8 cellular contexts compared by ENCODE assay signal in genomic region chr2:68251187-68251854, GRCh38. TPM values are rescaled to one million over a fixed set of nuclear protein-coding genes. Genes with fewer than 3 reads are reported as not detected.
A peak's percentile ranks its signal among the peaks of the same experiment; 100 is the strongest.
DNase-seq lines count a peak whose midpoint lies in the region; ATAC-seq and TF ChIP-seq lines count a peak whose summit lies in the region.

No MANE protein-coding gene starts in this region.

- no peaks in the 10 kb centered on the region for H3K27me3 ChIP-seq in HAP-1 (ENCODE audit: low read depth)
- no peaks in the 10 kb centered on the region for H3K27me3 ChIP-seq in MG63
- H3K27me3 ChIP-seq in foreskin keratinocyte, result no peaks in the 10 kb centered on the region
- H3K27me3 ChIP-seq in neutrophil, result no peaks in the 10 kb centered on the region
- H3K27me3 ChIP-seq in suprapubic skin, result no peaks in the 10 kb centered on the region

- H3K36me3 ChIP-seq in HAP-1 (replicated peaks) (peaks cover 8% of the 10 kb centered on the region), MG63 (peaks cover 25% of the 10 kb centered on the region), neutrophil (no peaks in the 10 kb centered on the region), suprapubic skin (no peaks in the 10 kb centered on the region)

- in situ Hi-C loops in G401 (cut with HindIII; ENCODE audit: low sequenced_read_pairs) (no loop called here), HAP-1 (cut with MboI; ENCODE audit: low sequenced_read_pairs) (no loop called here)

- peak; percentile 62 for ATAC-seq in foreskin keratinocyte

- TF ChIP-seq POLR2A in suprapubic skin (IDR thresholded peaks at IDR 0.05), result no peak

- TF ChIP-seq CTCF in foreskin keratinocyte (conservative IDR thresholded peaks at IDR 0.05) (peak; percentile 80), neutrophil (IDR thresholded peaks at IDR 0.05) (peak; percentile 74), suprapubic skin (IDR thresholded peaks at IDR 0.05) (peak; percentile 71 to 74)

- DNase-seq in G401 (ENCODE audit: low spot score), result peak; percentile 85
- peak; percentile 82 to 85 for DNase-seq in HAP-1 (ENCODE audit: low spot score in 2 of 2)
- DNase-seq in MG63, result peak; percentile 75
- DNase-seq in SHP77 treated with DMSO at 0.1 percent for 48 hours (lab: John Stamatoyannopoulos, UW), result peak; percentile 59
- DNase-seq in activated gamma-delta T cell treated with anti-CD3 and anti-CD28 coated beads, Interleukin-2, amount 50 U/mL, for 16 hours (ENCODE audit: low read depth), result peak; percentile 59
- DNase-seq in foreskin keratinocyte, result peak; percentile 60 to 80
- DNase-seq in suprapubic skin (ENCODE audit: low spot score in 2 of 2), result peak; percentile 81 to 85

- H3K4me3 ChIP-seq in HAP-1 (peak overlapping the region; percentile 58), MG63 (peak overlapping the region; percentile 92), neutrophil (ENCODE audit: low read depth in 1 of 2, low read length in 1 of 2) (peak overlapping the region; percentile 74 to 87), suprapubic skin (peak overlapping the region; percentile 82)

- H3K27ac ChIP-seq in foreskin keratinocyte, result peak overlapping the region; percentile 87
- peak overlapping the region; percentile 99 for H3K27ac ChIP-seq in neutrophil
- peak overlapping the region; percentile 99 for H3K27ac ChIP-seq in suprapubic skin

- H3K4me1 ChIP-seq in HAP-1, result peaks cover 46% of the 10 kb centered on the region
- H3K4me1 ChIP-seq in foreskin keratinocyte, result peaks cover 18% of the 10 kb centered on the region
- H3K4me1 ChIP-seq in neutrophil (ENCODE audit: control insufficient read depth in 1 of 2, insufficient read depth in 1 of 2, low read depth in 1 of 2, low read length in 1 of 2), result peaks cover 67 to 73% of the 10 kb centered on the region in 2 experiments
- H3K4me1 ChIP-seq in suprapubic skin, result peaks cover 69% of the 10 kb centered on the region

- under 1% methylated on average over 30 of the region's 41 CpGs for WGBS in suprapubic skin

- H3K9me3 ChIP-seq in HAP-1, result no peaks in the 10 kb centered on the region
- H3K9me3 ChIP-seq in MG63, result no peaks in the 10 kb centered on the region
- no peaks in the 10 kb centered on the region for H3K9me3 ChIP-seq in neutrophil
- H3K9me3 ChIP-seq in suprapubic skin, result no peaks in the 10 kb centered on the region

- no peak for TF ChIP-seq EP300 in suprapubic skin (IDR thresholded peaks at IDR 0.05)

RNA-seq across cellular contexts. Expression of gene PPP3R1, which starts 1.0 kb away (rescaled TPM):
- 36.6 and 41.7 TPM in 2 replicates for total RNA-seq in G401 (2014; rRNA removed; shearing (Covaris generic))
- total RNA-seq in MG63 (2014; rRNA removed; shearing (Covaris generic); ENCODE audit: low replicate concordance), result 34.3 and 47.5 TPM in 2 replicates
- total RNA-seq in foreskin keratinocyte (49.5 and 50.2 TPM in 2 replicates), suprapubic skin (10 to 100 TPM; 31.3 to 40.0 (median 36.2) TPM)
- polyA plus RNA-seq in foreskin keratinocyte, result 21.0 and 25.2 TPM in 2 replicates

Comparison
In these comparisons a context has a peak if more than half of its experiments do, and no peak if none do; other contexts are left out.
1. Peak in every context shown above with its lines: DNase-seq, ATAC-seq, H3K4me3 ChIP-seq and H3K27ac ChIP-seq.